In genomic region chr17:81154016-81154415, GRCh38 we compare ENCODE assay signal across 10 cellular contexts. TPM values are rescaled to one million over a fixed set of nuclear protein-coding genes. Genes with fewer than 3 reads are reported as not detected.
A peak's percentile ranks its signal among the peaks of the same experiment; 100 is the strongest.
DNase-seq lines count a peak whose midpoint lies in the region; TF ChIP-seq lines count a peak whose summit lies in the region.
"Not testable (repeated sequence)": the region's sequence is repeated elsewhere in the genome, so short reads cannot be mapped to it uniquely, and the experiment has no call there.
"Had no signal": no experiment of that assay in that cellular context is flagged by ENCODE, and none has a peak within 500 bp of the region (broad histone marks: within the 10 kb centered on the region; RNA-seq: fewer than 3 reads in every experiment).

No MANE protein-coding gene starts in this region.

- not testable (repeated sequence) for H3K9me3 Mint-ChIP-seq in glutamatergic neuron (ENCODE audit: unreplicated experiment)

- H3K4me1 ChIP-seq in BLaER1 treated with 17β-estradiol and CSF1 and Interleukin-3, amounts not matched to agents 10 nM and 100 nM, result peaks cover 46 to 91% (median 55%) of the 10 kb centered on the region in 10 experiments
- peaks cover 21% of the 10 kb centered on the region for H3K4me1 ChIP-seq in SJCRH30
- peaks cover 67 to 79% of the 10 kb centered on the region in 2 experiments for H3K4me1 ChIP-seq in neutrophil (ENCODE audit: control insufficient read depth in 1 of 2, insufficient read depth in 1 of 2, low read depth in 1 of 2, low read length in 1 of 2)

- not testable (repeated sequence) for DNase-seq in SJCRH30
- DNase-seq in caudate nucleus (lab: John Stamatoyannopoulos, UW) (peak in 2 of 61 donors; percentile 13 to 31), glutamatergic neuron (peak; percentile 8)

- H3K4me1 Mint-ChIP-seq in glutamatergic neuron (ENCODE audit: low read depth, unreplicated experiment), result not testable (repeated sequence)

- H3K27ac ChIP-seq in BLaER1 treated with 17β-estradiol and CSF1 and Interleukin-3, amounts not matched to agents 10 nM and 100 nM, result peak overlapping the region in 4 of 11 experiments; percentile 54 to 85 (median 76); a peak in 7 of 22 replicates
- H3K27ac ChIP-seq in SJCRH30 (peak overlapping the region; percentile 79), caudate nucleus (ENCODE audit: low read depth, low read length) (peak overlapping the region; percentile 94), layer of hippocampus (ENCODE audit: low read depth, low read length) (peak overlapping the region; percentile 82), neutrophil (peak overlapping the region; percentile 96)

- H3K4me2 ChIP-seq in BLaER1 treated with 17β-estradiol and CSF1 and Interleukin-3, amounts not matched to agents 10 nM and 100 nM, result peak overlapping the region; percentile 33 to 97 (median 53); a peak in 20 of 22 replicates

- not testable (repeated sequence) for H3K36me3 Mint-ChIP-seq in glutamatergic neuron (ENCODE audit: unreplicated experiment)

- not testable (repeated sequence) for H3K27ac Mint-ChIP-seq in glutamatergic neuron (ENCODE audit: unreplicated experiment)

- H3K9me3 ChIP-seq in BLaER1 treated with 17β-estradiol and CSF1 and Interleukin-3, amounts not matched to agents 10 nM and 100 nM (replicated peaks in 1 of 11); SJCRH30 (replicated peaks); neutrophil: not testable (repeated sequence)

- not testable (repeated sequence) for H3K4me3 Mint-ChIP-seq in glutamatergic neuron (ENCODE audit: unreplicated experiment)

- H3K27me3 Mint-ChIP-seq in glutamatergic neuron (ENCODE audit: unreplicated experiment), result not testable (repeated sequence)

- TF ChIP-seq CTCF in glutamatergic neuron (IDR thresholded peaks at IDR 0.05; ENCODE audit: partially characterized antibody, unreplicated experiment); neutrophil (IDR thresholded peaks at IDR 0.05): not testable (repeated sequence)

- H3K4me3 ChIP-seq in BLaER1 treated with 17β-estradiol and CSF1 and Interleukin-3, amounts not matched to agents 10 nM and 100 nM; SJCRH30; neutrophil (ENCODE audit: low read depth in 1 of 2, low read length in 1 of 2): not testable (repeated sequence)

- H4K20me1 ChIP-seq in BLaER1 treated with 17β-estradiol and CSF1 and Interleukin-3, amounts not matched to agents 10 nM and 100 nM, result not testable (repeated sequence)

- H3K36me3 ChIP-seq in BLaER1 treated with 17β-estradiol and CSF1 and Interleukin-3, amounts not matched to agents 10 nM and 100 nM; SJCRH30: not testable (repeated sequence)
- H3K36me3 ChIP-seq in neutrophil, result peaks cover 14% of the 10 kb centered on the region

- not testable (repeated sequence) for H3K27me3 ChIP-seq in BLaER1 treated with 17β-estradiol and CSF1 and Interleukin-3, amounts not matched to agents 10 nM and 100 nM; SJCRH30; layer of hippocampus (ENCODE audit: control insufficient read depth, insufficient read depth, low read length); neutrophil

- peak overlapping the region in 3 of 11 experiments; percentile 51 to 64 (median 52); a peak in 4 of 22 replicates for H3K9ac ChIP-seq in BLaER1 treated with 17β-estradiol and CSF1 and Interleukin-3, amounts not matched to agents 10 nM and 100 nM

RNA-seq across cellular contexts. Expression of gene PVALEF, which starts 11.3 kb away (rescaled TPM):
- 0.43 and 0.61 TPM in 2 replicates for total RNA-seq in SJCRH30 (2014; rRNA removed; shearing (Covaris generic))
- total RNA-seq in glutamatergic neuron (ENCODE audit: unreplicated experiment), result 0.29 TPM
- total RNA-seq: Caco-2; CD4-positive, alpha-beta T cell; H1; HT-29 had no signal

RNA-seq across cellular contexts. Expression of gene AATK, which starts 12.0 kb away (rescaled TPM):
- total RNA-seq in SJCRH30 (2014; rRNA removed; shearing (Covaris generic)), result 24.0 and 24.2 TPM in 2 replicates
- total RNA-seq in glutamatergic neuron (ENCODE audit: unreplicated experiment), result 27.0 TPM
